Comparison of ENCODE assay signal across 20 cellular contexts in genomic region chr17:50431219-50431618, GRCh38. TPM values are rescaled to one million over a fixed set of nuclear protein-coding genes. Genes with fewer than 3 reads are reported as not detected.
"Had no signal": no experiment of that assay in that cellular context is flagged by ENCODE, and none has a peak within 500 bp of the region (broad histone marks: within the 10 kb centered on the region; RNA-seq: fewer than 3 reads in every experiment).

No MANE protein-coding gene starts in this region.

- H3K27ac Mint-ChIP-seq: activated CD8-positive, alpha-beta memory T cell treated with anti-CD3 and anti-CD28 coated beads, Interleukin-2, amount 10 ng/mL, durations not matched to agents 7 days and 5 days; activated naive CD4-positive, alpha-beta T cell treated with anti-CD3 and anti-CD28 coated beads, Interleukin-2, amount 50 U/mL, for 72 hours; dendritic cell treated with granulocyte-macrophage colony-stimulating factor and Interleukin-4, amounts not matched to agents 40 ng/mL and 50 ng/mL, for 4 days; effector memory CD8-positive, alpha-beta T cell had no signal

- H3K27me3 Mint-ChIP-seq: activated CD8-positive, alpha-beta memory T cell treated with anti-CD3 and anti-CD28 coated beads, Interleukin-2, amount 10 ng/mL, durations not matched to agents 7 days and 5 days; dendritic cell treated with granulocyte-macrophage colony-stimulating factor and Interleukin-4, amounts not matched to agents 40 ng/mL and 50 ng/mL, for 4 days; effector memory CD8-positive, alpha-beta T cell; naive B cell had no signal

- H3K27me3 ChIP-seq: body of pancreas, gastroesophageal sphincter, neutrophil, upper lobe of left lung had no signal

- DNase-seq: activated CD4-positive, alpha-beta T cell treated with anti-CD3 and anti-CD28 coated beads, Interleukin-2, amount 50 U/mL, for 4 hours; activated CD8-positive, alpha-beta memory T cell treated with anti-CD3 and anti-CD28 coated beads, Interleukin-2, amount 10 ng/mL, durations not matched to agents 7 days and 5 days; activated effector memory CD4-positive, alpha-beta T cell treated with anti-CD3 and anti-CD28 coated beads, Interleukin-2, amount 50 U/mL, for 16 hours; activated T-cell treated with anti-CD3 and anti-CD28 coated beads, Interleukin-2, amount 50 U/mL, for 4 hours; amniotic stem cell; body of pancreas; effector memory CD8-positive, alpha-beta T cell; midbrain; naive B cell; stimulated activated CD4-positive, alpha-beta T cell treated with anti-CD3 and anti-CD28 coated beads, Interleukin-2, amount 100 ng/mL, for 24 hours; stimulated activated naive CD4-positive, alpha-beta T cell; substantia nigra; upper lobe of left lung had no signal

- H3K27ac ChIP-seq: body of pancreas, epithelial cell of prostate, gastroesophageal sphincter, neutrophil, upper lobe of left lung had no signal

- H3K9me3 Mint-ChIP-seq: activated naive CD4-positive, alpha-beta T cell treated with anti-CD3 and anti-CD28 coated beads, Interleukin-2, amount 50 U/mL, for 72 hours; activated T-cell treated with anti-CD3 and anti-CD28 coated beads, Interleukin-2, amount 50 U/mL, for 4 hours; dendritic cell treated with granulocyte-macrophage colony-stimulating factor and Interleukin-4, amounts not matched to agents 40 ng/mL and 50 ng/mL, for 4 days; effector memory CD8-positive, alpha-beta T cell; naive B cell had no signal

- H3K36me3 Mint-ChIP-seq: activated naive CD4-positive, alpha-beta T cell treated with anti-CD3 and anti-CD28 coated beads, Interleukin-2, amount 50 U/mL, for 72 hours; naive B cell had no signal

- H3K4me3 ChIP-seq: body of pancreas, gastroesophageal sphincter, upper lobe of left lung had no signal

- H3K4me3 Mint-ChIP-seq: activated CD8-positive, alpha-beta memory T cell treated with anti-CD3 and anti-CD28 coated beads, Interleukin-2, amount 10 ng/mL, durations not matched to agents 7 days and 5 days; activated T-cell treated with anti-CD3 and anti-CD28 coated beads, Interleukin-2, amount 50 U/mL, for 4 hours; dendritic cell treated with granulocyte-macrophage colony-stimulating factor and Interleukin-4, amounts not matched to agents 40 ng/mL and 50 ng/mL, for 4 days; effector memory CD8-positive, alpha-beta T cell had no signal

- H3K9me3 ChIP-seq: body of pancreas, gastroesophageal sphincter, neutrophil, upper lobe of left lung had no signal

- H3K36me3 ChIP-seq: neutrophil had no signal

RNA-seq across cellular contexts. Expression of gene CHAD, which starts 37.5 kb away (rescaled TPM):
- total RNA-seq: activated CD8-positive, alpha-beta memory T cell treated with anti-CD3 and anti-CD28 coated beads, Interleukin-2, amount 10 ng/mL, durations not matched to agents 7 days and 5 days; activated naive CD4-positive, alpha-beta T cell treated with anti-CD3 and anti-CD28 coated beads, Interleukin-2, amount 50 U/mL, for 72 hours; activated T-cell treated with anti-CD3 and anti-CD28 coated beads, Interleukin-2, amount 50 U/mL, for 4 hours; gastroesophageal sphincter; kidney epithelial cell; sciatic nerve had no signal

RNA-seq across cellular contexts. Expression of gene EME1, which starts 58.2 kb away (rescaled TPM):
- total RNA-seq: body of pancreas had no signal
